ENCODE assay signal across 12 cellular contexts in the genomic region with DNA sequence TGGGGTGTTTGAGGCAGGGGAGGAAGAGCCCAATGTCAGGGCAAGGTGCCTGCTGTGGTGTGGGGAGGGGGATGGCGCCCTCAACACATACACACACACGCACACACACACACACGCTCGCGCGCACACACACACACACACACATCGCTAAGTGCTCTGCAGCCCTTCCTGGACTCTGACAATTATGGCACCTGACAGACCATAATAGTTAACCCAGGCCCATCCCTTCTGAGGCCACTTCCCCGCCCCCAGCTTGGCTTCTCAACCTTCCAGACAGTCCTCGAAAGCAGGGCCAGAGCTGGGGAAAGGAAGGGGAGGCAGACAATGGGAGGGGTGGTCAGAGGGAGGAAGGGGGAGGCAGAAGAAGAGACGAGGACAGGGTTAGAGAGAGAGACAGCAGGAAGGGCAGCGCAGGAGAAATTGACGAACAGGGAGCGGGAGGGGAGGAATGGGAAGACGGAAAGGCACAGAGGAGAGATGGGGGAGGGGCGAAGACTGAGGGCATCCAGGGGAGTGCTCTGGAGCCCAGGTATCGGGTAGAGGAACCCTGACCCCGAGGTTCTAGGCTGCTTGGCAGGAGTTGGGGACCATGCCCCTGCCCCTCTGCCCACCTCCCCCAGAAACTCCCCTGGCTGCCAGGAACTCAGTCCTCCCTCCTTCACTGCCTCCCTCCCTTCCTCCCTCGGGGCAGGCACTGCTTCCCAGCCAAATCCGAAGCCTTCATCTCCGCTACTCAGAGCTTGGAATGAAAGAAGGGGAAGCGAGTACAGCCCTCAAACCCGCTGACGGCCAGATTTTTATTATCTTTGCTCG. TPM values are rescaled to one million over a fixed set of nuclear protein-coding genes. Genes with fewer than 3 reads are reported as not detected.
DNase-seq lines count a peak whose midpoint lies in the region; ATAC-seq, FAIRE-seq and TF ChIP-seq lines count a peak whose summit lies in the region.
"Had no signal": no experiment of that assay in that cellular context is flagged by ENCODE, and none has a peak within 500 bp of the region (broad histone marks: within the 10 kb centered on the region; RNA-seq: fewer than 3 reads in every experiment).

No MANE protein-coding gene starts in this region.

- H3K9me3 Mint-ChIP-seq in endothelial cell (ENCODE audit: unreplicated experiment) = no peaks in the 10 kb centered on the region
- H3K9me3 Mint-ChIP-seq in chondrocyte (ENCODE audit: low read depth) = no peaks in the 10 kb centered on the region

- H3K4me3 Mint-ChIP-seq in endothelial cell (ENCODE audit: unreplicated experiment) = peak overlapping the region; percentile 21
- no peak overlapping the region for H3K4me3 Mint-ChIP-seq in chondrocyte (ENCODE audit: unreplicated experiment)

- 4 to 11% (median 10%) methylated on average over 17 to 24 of the region's 24 CpGs for WGBS in small intestine, 3 donors
- 22 to 33% (median 32%) methylated on average over 19 to 24 of the region's 24 CpGs for WGBS in psoas muscle, 3 donors

- no peak overlapping the region for H3K9ac ChIP-seq in PC-3 (ENCODE audit: low read length)

- no peaks in the 10 kb centered on the region for H3K9me3 ChIP-seq in small intestine (ENCODE audit: control insufficient read depth, low read depth)
- H3K9me3 ChIP-seq in psoas muscle = no peaks in the 10 kb centered on the region
- no peaks in the 10 kb centered on the region for H3K9me3 ChIP-seq in PC-3 (ENCODE audit: low read length)
- H3K9me3 ChIP-seq: SJSA1, vagina had no signal

- H3K27ac ChIP-seq in small intestine (ENCODE audit: low read depth in 1 of 2, low read length in 1 of 2) (no peak overlapping the region), psoas muscle (no peak overlapping the region), PC-3 (ENCODE audit: low read length) (no peak overlapping the region)
- H3K27ac ChIP-seq: SJSA1, vagina had no signal

- H3K4me1 Mint-ChIP-seq in endothelial cell (ENCODE audit: unreplicated experiment) (peaks cover 11% of the 10 kb centered on the region), chondrocyte (ENCODE audit: low read depth) (peaks cover 10% of the 10 kb centered on the region)

- no peak overlapping the region for H3K4me3 ChIP-seq in small intestine (ENCODE audit: low read depth in 1 of 2, low read length in 2 of 2)
- no peak overlapping the region for H3K4me3 ChIP-seq in psoas muscle
- no peak overlapping the region for H3K4me3 ChIP-seq in PC-3 (ENCODE audit: low read length)
- H3K4me3 ChIP-seq: SJSA1, vagina had no signal

- no peak for FAIRE-seq in small intestine (lab: Jason Lieb, UNC)

- ATAC-seq in psoas muscle (no peak), PC-3 (no peak)

- no TSS peak for BruUV-seq in PC-3 (replicated peaks; lab: Mats Ljungman, UMichigan)

- no peak overlapping the region for H3K4me2 ChIP-seq in PC-3 (ENCODE audit: low read length)

- no peak overlapping the region for H2AFZ ChIP-seq in PC-3 (ENCODE audit: low read length)

- H3K27ac Mint-ChIP-seq in endothelial cell (ENCODE audit: unreplicated experiment) = no peak overlapping the region
- no peak overlapping the region for H3K27ac Mint-ChIP-seq in chondrocyte (ENCODE audit: unreplicated experiment)

- H3K9me2 ChIP-seq in PC-3 (replicated peaks; ENCODE audit: low read length) = no peaks in the 10 kb centered on the region

- H3F3A ChIP-seq in PC-3 (ENCODE audit: low read length, unreplicated experiment) = no peaks in the 10 kb centered on the region

- H3K79me2 ChIP-seq in PC-3 (ENCODE audit: low read length) = no peaks in the 10 kb centered on the region

- TF ChIP-seq CTCF in endothelial cell (IDR thresholded peaks at IDR 0.05; ENCODE audit: unreplicated experiment) (no peak), psoas muscle (IDR thresholded peaks at IDR 0.05) (no peak), PC-3 (conservative IDR thresholded peaks at IDR 0.05; ENCODE audit: low read depth, low read length) (no peak), chondrocyte (IDR thresholded peaks at IDR 0.05) (no peak)

- peak; percentile 47 for DNase-seq in NCI-H2171 treated with DMSO at 0.1 percent for 48 hours (lab: John Stamatoyannopoulos, UW)
- no peak for DNase-seq in NCI-H2171 (lab: John Stamatoyannopoulos, UW)
- DNase-seq in NCI-H2227 (lab: John Stamatoyannopoulos, UW; ENCODE audit: unreplicated experiment) = peak; percentile 95
- no peak for DNase-seq in endothelial cell (ENCODE audit: low spot score)
- DNase-seq in small intestine = peak; percentile 84
- no peak for DNase-seq in psoas muscle
- DNase-seq in PC-3 = no peak
- no peak for DNase-seq in chondrocyte (ENCODE audit: low spot score)

- H4K20me1 ChIP-seq in PC-3 (ENCODE audit: low read length) = no peaks in the 10 kb centered on the region

- CTCF ChIA-PET in PC-3 (lab: Charles Lee) = no interaction called here

- intact Hi-C loops in psoas muscle (cut with DNase I) (no loop called here), PC-3 (cut with micrococcal nuclease) (no loop called here)

- H3K27me3 Mint-ChIP-seq in endothelial cell (ENCODE audit: unreplicated experiment) (peaks cover 23% of the 10 kb centered on the region), chondrocyte (ENCODE audit: low read depth) (peaks cover 35% of the 10 kb centered on the region)

- POLR2A ChIA-PET in PC-3 (lab: Charles Lee; ENCODE audit: unreplicated experiment) = no interaction called here

- H3K36me3 Mint-ChIP-seq in endothelial cell (ENCODE audit: low read depth, unreplicated experiment) (peaks cover 7% of the 10 kb centered on the region), chondrocyte (ENCODE audit: low read depth) (no peaks in the 10 kb centered on the region)

- H3K4me1 ChIP-seq in small intestine (ENCODE audit: control insufficient read depth in 2 of 2, insufficient read depth in 1 of 2, low read depth in 1 of 2, low read length in 1 of 2) (peaks cover 4 to 5% of the 10 kb centered on the region in 2 donors), psoas muscle (peaks cover 5% of the 10 kb centered on the region), PC-3 (ENCODE audit: insufficient read depth, low read length) (peaks cover 2% of the 10 kb centered on the region; the same call in 1 of the 2 replicates)

- peaks cover 0 to 8% of the 10 kb centered on the region in 2 donors for H3K27me3 ChIP-seq in small intestine (ENCODE audit: control insufficient read depth in 2 of 2, insufficient read depth in 2 of 2, low read length in 2 of 2)
- peaks cover 0 to 72% (median 12%) of the 10 kb centered on the region in 3 donors for H3K27me3 ChIP-seq in psoas muscle (ENCODE audit: insufficient read depth in 3 of 3, low read length in 2 of 3)
- H3K27me3 ChIP-seq in PC-3 (ENCODE audit: low read length) = no peaks in the 10 kb centered on the region
- H3K27me3 ChIP-seq: vagina had no signal

- H3K36me3 ChIP-seq in small intestine (ENCODE audit: control insufficient read depth in 2 of 2, insufficient read depth in 2 of 2, low read length in 2 of 2) = no peaks in the 10 kb centered on the region
- H3K36me3 ChIP-seq in psoas muscle (ENCODE audit: insufficient read depth in 1 of 2, low read depth in 1 of 2) = no peaks in the 10 kb centered on the region
- no peaks in the 10 kb centered on the region for H3K36me3 ChIP-seq in PC-3 (ENCODE audit: low read depth, low read length)
- H3K36me3 ChIP-seq: SJSA1, vagina had no signal

RNA-seq across cellular contexts. Expression of a gene that starts 4.0 kb away (rescaled TPM):
- 0.59 TPM for total RNA-seq in endothelial cell (ENCODE audit: unreplicated experiment)
- 1 to 10 TPM in 1 of 3 donors, under 1 TPM in 2; 0.45 to 1.4 (median 0.54) TPM for polyA plus RNA-seq in small intestine
- under 1 TPM in 3 of 4 donors, not detected in 1; 0.13 to 0.39 (median 0.30) TPM for total RNA-seq in psoas muscle
- under 1 TPM; 0.04 to 0.18 (median 0.08) TPM for polyA plus RNA-seq in psoas muscle
- 1.8 and 2.6 TPM in 2 replicates for total RNA-seq in PC-3 (2014; rRNA removed)
- 0.30 to 0.51 TPM in 2 of 3 replicates, not detected in the other for total RNA-seq in chondrocyte
- total RNA-seq: glomerular endothelial cell, SJSA1 had no signal
- polyA plus RNA-seq: AG04450 had no signal

Comparison
In these comparisons a context has a peak if more than half of its experiments do, and no peak if none do; other contexts are left out.
1. DNase-seq: peak in NCI-H2171 treated with DMSO at 0.1 percent for 48 hours (single experiment), NCI-H2227 (single experiment) and small intestine (single experiment); none in NCI-H2171 (single experiment), endothelial cell (single experiment), psoas muscle (0 of 2), PC-3 (single experiment) and chondrocyte (single experiment).